In genomic region chr13:63541336-63541735, GRCh38 we compare ENCODE assay signal across 29 cellular contexts.
"Had no signal": no experiment of that assay in that cellular context is flagged by ENCODE, and none has a peak within 500 bp of the region (broad histone marks: within the 10 kb centered on the region; RNA-seq: fewer than 3 reads in every experiment).

No MANE protein-coding gene starts in this region.

- ATAC-seq: activated CD4-positive, alpha-beta T cell treated with anti-CD3 and anti-CD28 coated beads for 36 hours; activated T-helper 17 cell treated with anti-CD3 and anti-CD28 coated beads, Interleukin-2, amount 50 U/mL, for 72 hours; Panc1; Right ventricle myocardium inferior had no signal

- DNase-seq: activated CD4-positive, alpha-beta memory T cell treated with anti-CD3 and anti-CD28 coated beads, Interleukin-2, amount 10 ng/mL, durations not matched to agents 7 days and 5 days; activated CD4-positive, alpha-beta T cell treated with anti-CD3 and anti-CD28 coated beads for 36 hours; activated CD4-positive, alpha-beta T cell treated with anti-CD3 and anti-CD28 coated beads, Interleukin-2, amount 50 U/mL, for 1 hour; activated CD4-positive, CD25-positive, alpha-beta regulatory T cell; activated gamma-delta T cell; activated naive CD4-positive, alpha-beta T cell treated with anti-CD3 and anti-CD28 coated beads for 36 hours; activated T-cell treated with anti-CD3 and anti-CD28 coated beads for 4 hours; activated T-cell treated with anti-CD3 and anti-CD28 coated beads, Interleukin-2, amount 50 U/mL, for 48 hours; amygdala; KBM-7; NCI-H1048; NCI-H1417; NCI-H1694; NCI-H2029; NCI-H2107; NCI-H2171 treated with DMSO at 0.1 percent for 48 hours; NCI-H226; NCI-H526; NCI-H774; OCI-M1; RPMI8226; T-helper 1 cell had no signal

- H3K4me3 Mint-ChIP-seq: activated CD4-positive, alpha-beta memory T cell treated with anti-CD3 and anti-CD28 coated beads, Interleukin-2, amount 10 ng/mL, durations not matched to agents 7 days and 5 days; activated CD4-positive, alpha-beta T cell treated with anti-CD3 and anti-CD28 coated beads for 36 hours; activated naive CD4-positive, alpha-beta T cell treated with anti-CD3 and anti-CD28 coated beads for 36 hours; activated naive CD8-positive, alpha-beta T cell; activated T-helper 17 cell treated with anti-CD3 and anti-CD28 coated beads, Interleukin-2, amount 50 U/mL, for 72 hours; brain had no signal

- H3K4me1 Mint-ChIP-seq: activated CD4-positive, alpha-beta memory T cell treated with anti-CD3 and anti-CD28 coated beads, Interleukin-2, amount 10 ng/mL, durations not matched to agents 7 days and 5 days; activated CD4-positive, alpha-beta T cell treated with anti-CD3 and anti-CD28 coated beads for 36 hours; activated T-helper 17 cell treated with anti-CD3 and anti-CD28 coated beads, Interleukin-2, amount 50 U/mL, for 72 hours; brain had no signal

- H3K27ac Mint-ChIP-seq: activated CD4-positive, alpha-beta memory T cell treated with anti-CD3 and anti-CD28 coated beads, Interleukin-2, amount 10 ng/mL, durations not matched to agents 7 days and 5 days; activated CD4-positive, alpha-beta T cell treated with anti-CD3 and anti-CD28 coated beads for 36 hours; activated naive CD4-positive, alpha-beta T cell treated with anti-CD3 and anti-CD28 coated beads for 36 hours; activated naive CD8-positive, alpha-beta T cell; activated T-helper 17 cell treated with anti-CD3 and anti-CD28 coated beads, Interleukin-2, amount 50 U/mL, for 72 hours; brain had no signal

- H3K27me3 Mint-ChIP-seq: activated CD4-positive, alpha-beta memory T cell treated with anti-CD3 and anti-CD28 coated beads, Interleukin-2, amount 10 ng/mL, durations not matched to agents 7 days and 5 days; activated CD4-positive, alpha-beta T cell treated with anti-CD3 and anti-CD28 coated beads for 36 hours; activated naive CD8-positive, alpha-beta T cell; activated T-helper 17 cell treated with anti-CD3 and anti-CD28 coated beads, Interleukin-2, amount 50 U/mL, for 72 hours; brain had no signal

- H3K9me3 Mint-ChIP-seq: brain had no signal

- H3K27ac ChIP-seq: SK-N-MC, VCaP had no signal

- H3K36me3 Mint-ChIP-seq: activated naive CD8-positive, alpha-beta T cell; brain had no signal

- H3K4me3 ChIP-seq: SK-N-MC had no signal
